In genomic region chr1:235952950-235953615, GRCh38 we compare ENCODE assay signal across 9 cellular contexts.
DNase-seq lines count a peak whose midpoint lies in the region; ATAC-seq and TF ChIP-seq lines count a peak whose summit lies in the region.
"Had no signal": no experiment of that assay in that cellular context is flagged by ENCODE, and none has a peak within 500 bp of the region (broad histone marks: within the 10 kb centered on the region; RNA-seq: fewer than 3 reads in every experiment).

No MANE protein-coding gene starts in this region.

- no peaks in the 10 kb centered on the region for H3K27me3 Mint-ChIP-seq in natural killer cell treated with Interleukin-12 subunit alpha and Interleukin-12 subunit beta and Interleukin-15 and Interleukin-18, amount 100 ng/mL, for 72 hours

- no peaks in the 10 kb centered on the region for H3K9me3 Mint-ChIP-seq in natural killer cell treated with Interleukin-12 subunit alpha and Interleukin-12 subunit beta and Interleukin-15 and Interleukin-18, amount 100 ng/mL, for 72 hours

- peaks cover 27 to 30% of the 10 kb centered on the region in 2 donors for H3K4me1 Mint-ChIP-seq in natural killer cell treated with Interleukin-12 subunit alpha and Interleukin-12 subunit beta and Interleukin-15 and Interleukin-18, amount 100 ng/mL, for 72 hours (ENCODE audit: low read depth in 2 of 2)

- H3K4me1 ChIP-seq in SJSA1 (replicated peaks) (peaks cover 28% of the 10 kb centered on the region), prostate gland (replicated peaks) (no peaks in the 10 kb centered on the region)

- H3K36me3 ChIP-seq in SJSA1 (no peaks in the 10 kb centered on the region), prostate gland (no peaks in the 10 kb centered on the region)
- H3K36me3 ChIP-seq: MG63 had no signal

- no peak overlapping the region for H3K4me3 ChIP-seq in SJSA1
- H3K4me3 ChIP-seq in prostate gland, result no peak overlapping the region
- H3K4me3 ChIP-seq: MG63 had no signal

- intact Hi-C loops in prostate gland (cut with DNase I), result no loop called here

- H3K27ac Mint-ChIP-seq in natural killer cell treated with Interleukin-12 subunit alpha and Interleukin-12 subunit beta and Interleukin-15 and Interleukin-18, amount 100 ng/mL, for 72 hours, result peak overlapping the region; percentile 38 to 42

- peak overlapping the region; percentile 81 for H3K27ac ChIP-seq in SJSA1
- no peak overlapping the region for H3K27ac ChIP-seq in prostate gland

- no peaks in the 10 kb centered on the region for H3K9me3 ChIP-seq in SJSA1 (replicated peaks)
- no peaks in the 10 kb centered on the region for H3K9me3 ChIP-seq in prostate gland

- no peak for TF ChIP-seq CTCF in prostate gland (IDR thresholded peaks at IDR 0.05)

- H3K4me3 Mint-ChIP-seq in natural killer cell treated with Interleukin-12 subunit alpha and Interleukin-12 subunit beta and Interleukin-15 and Interleukin-18, amount 100 ng/mL, for 72 hours, result peak overlapping the region; percentile 43

- DNase-seq in SJSA1 (ENCODE audit: low read depth in 1 of 2, low spot score in 2 of 2), result peak in 1 of 2 experiments; percentile 80
- DNase-seq in natural killer cell treated with Interleukin-12 subunit alpha and Interleukin-12 subunit beta and Interleukin-15 and Interleukin-18, amount 100 ng/mL, for 72 hours (ENCODE audit: low spot score), result no peak
- DNase-seq in prostate gland (ENCODE audit: low spot score), result no peak
- no peak for DNase-seq in cerebellum (ENCODE audit: low spot score)
- no peak for DNase-seq in NCI-H2227 treated with DMSO at 0.1 percent for 48 hours (lab: John Stamatoyannopoulos, UW)
- DNase-seq: MG63 had no signal

- H3K36me3 Mint-ChIP-seq in natural killer cell treated with Interleukin-12 subunit alpha and Interleukin-12 subunit beta and Interleukin-15 and Interleukin-18, amount 100 ng/mL, for 72 hours, result no peaks in the 10 kb centered on the region

- peak; percentile 66 for ATAC-seq in GM18520 (IDR thresholded peaks at IDR 0.05; ENCODE audit: unreplicated experiment)
- ATAC-seq in HG02588 (IDR thresholded peaks at IDR 0.05; ENCODE audit: unreplicated experiment), result peak; percentile 41
- peak; percentile 83 to 91 for ATAC-seq in natural killer cell treated with Interleukin-12 subunit alpha and Interleukin-12 subunit beta and Interleukin-15 and Interleukin-18, amount 100 ng/mL, for 72 hours
- ATAC-seq in GM18867 (IDR thresholded peaks at IDR 0.05; ENCODE audit: unreplicated experiment), result no peak

- H3K27me3 ChIP-seq in SJSA1 (replicated peaks) (no peaks in the 10 kb centered on the region), prostate gland (replicated peaks; ENCODE audit: insufficient read depth) (no peaks in the 10 kb centered on the region)
- H3K27me3 ChIP-seq: MG63 had no signal

- no peak for TF ChIP-seq POLR2A in prostate gland (IDR thresholded peaks at IDR 0.05)

- WGBS in prostate gland, result 71% methylated on average over 4 of the region's 4 CpGs
